Comparison of ENCODE assay signal across 1 cellular context in the genomic region with DNA sequence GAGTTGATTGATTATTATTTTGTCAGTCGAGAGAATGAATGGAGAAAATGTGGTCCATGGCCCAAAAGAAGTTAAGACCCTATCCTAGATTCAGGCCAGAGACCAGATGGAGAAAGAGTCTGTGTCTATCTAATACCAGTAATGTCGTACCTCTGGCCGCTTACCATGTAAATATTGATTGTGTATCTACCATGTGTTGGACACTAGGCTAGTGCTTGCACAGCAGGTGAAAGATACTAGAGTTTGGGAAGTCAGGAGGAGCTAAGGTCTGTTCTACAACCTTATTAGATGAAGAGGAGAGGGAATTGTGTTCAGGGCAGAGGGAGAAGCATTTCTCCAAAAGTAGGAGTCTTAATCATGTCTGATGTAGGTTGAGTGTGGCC.
TF ChIP-seq lines count a peak whose summit lies in the region.

No MANE protein-coding gene starts in this region.

TF ChIP-seq in HCT116, 20 proteins besides CTCF, POLR2A, EP300 and RAD21 (continued from another document):
- TF ChIP-seq, protein P1, sequence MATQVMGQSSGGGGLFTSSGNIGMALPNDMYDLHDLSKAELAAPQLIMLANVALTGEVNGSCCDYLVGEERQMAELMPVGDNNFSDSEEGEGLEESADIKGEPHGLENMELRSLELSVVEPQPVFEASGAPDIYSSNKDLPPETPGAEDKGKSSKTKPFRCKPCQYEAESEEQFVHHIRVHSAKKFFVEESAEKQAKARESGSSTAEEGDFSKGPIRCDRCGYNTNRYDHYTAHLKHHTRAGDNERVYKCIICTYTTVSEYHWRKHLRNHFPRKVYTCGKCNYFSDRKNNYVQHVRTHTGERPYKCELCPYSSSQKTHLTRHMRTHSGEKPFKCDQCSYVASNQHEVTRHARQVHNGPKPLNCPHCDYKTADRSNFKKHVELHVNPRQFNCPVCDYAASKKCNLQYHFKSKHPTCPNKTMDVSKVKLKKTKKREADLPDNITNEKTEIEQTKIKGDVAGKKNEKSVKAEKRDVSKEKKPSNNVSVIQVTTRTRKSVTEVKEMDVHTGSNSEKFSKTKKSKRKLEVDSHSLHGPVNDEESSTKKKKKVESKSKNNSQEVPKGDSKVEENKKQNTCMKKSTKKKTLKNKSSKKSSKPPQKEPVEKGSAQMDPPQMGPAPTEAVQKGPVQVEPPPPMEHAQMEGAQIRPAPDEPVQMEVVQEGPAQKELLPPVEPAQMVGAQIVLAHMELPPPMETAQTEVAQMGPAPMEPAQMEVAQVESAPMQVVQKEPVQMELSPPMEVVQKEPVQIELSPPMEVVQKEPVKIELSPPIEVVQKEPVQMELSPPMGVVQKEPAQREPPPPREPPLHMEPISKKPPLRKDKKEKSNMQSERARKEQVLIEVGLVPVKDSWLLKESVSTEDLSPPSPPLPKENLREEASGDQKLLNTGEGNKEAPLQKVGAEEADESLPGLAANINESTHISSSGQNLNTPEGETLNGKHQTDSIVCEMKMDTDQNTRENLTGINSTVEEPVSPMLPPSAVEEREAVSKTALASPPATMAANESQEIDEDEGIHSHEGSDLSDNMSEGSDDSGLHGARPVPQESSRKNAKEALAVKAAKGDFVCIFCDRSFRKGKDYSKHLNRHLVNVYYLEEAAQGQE (IDR thresholded peaks at IDR 0.05; ENCODE audit: low read depth) = no peak
- TF ChIP-seq CBX3 (IDR thresholded peaks at IDR 0.05; ENCODE audit: low read depth) (no peak), EGR1 (IDR thresholded peaks at IDR 0.05; ENCODE audit: low read depth) (no peak), CEBPB (IDR thresholded peaks at IDR 0.05; ENCODE audit: low read depth) (no peak), SP1 (IDR thresholded peaks at IDR 0.05; ENCODE audit: low read depth) (no peak)
- TF ChIP-seq, protein P2, sequence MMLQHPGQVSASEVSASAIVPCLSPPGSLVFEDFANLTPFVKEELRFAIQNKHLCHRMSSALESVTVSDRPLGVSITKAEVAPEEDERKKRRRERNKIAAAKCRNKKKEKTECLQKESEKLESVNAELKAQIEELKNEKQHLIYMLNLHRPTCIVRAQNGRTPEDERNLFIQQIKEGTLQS (IDR thresholded peaks at IDR 0.05) = no peak
